ENCODE assay signal across 18 cellular contexts in the genomic region with DNA sequence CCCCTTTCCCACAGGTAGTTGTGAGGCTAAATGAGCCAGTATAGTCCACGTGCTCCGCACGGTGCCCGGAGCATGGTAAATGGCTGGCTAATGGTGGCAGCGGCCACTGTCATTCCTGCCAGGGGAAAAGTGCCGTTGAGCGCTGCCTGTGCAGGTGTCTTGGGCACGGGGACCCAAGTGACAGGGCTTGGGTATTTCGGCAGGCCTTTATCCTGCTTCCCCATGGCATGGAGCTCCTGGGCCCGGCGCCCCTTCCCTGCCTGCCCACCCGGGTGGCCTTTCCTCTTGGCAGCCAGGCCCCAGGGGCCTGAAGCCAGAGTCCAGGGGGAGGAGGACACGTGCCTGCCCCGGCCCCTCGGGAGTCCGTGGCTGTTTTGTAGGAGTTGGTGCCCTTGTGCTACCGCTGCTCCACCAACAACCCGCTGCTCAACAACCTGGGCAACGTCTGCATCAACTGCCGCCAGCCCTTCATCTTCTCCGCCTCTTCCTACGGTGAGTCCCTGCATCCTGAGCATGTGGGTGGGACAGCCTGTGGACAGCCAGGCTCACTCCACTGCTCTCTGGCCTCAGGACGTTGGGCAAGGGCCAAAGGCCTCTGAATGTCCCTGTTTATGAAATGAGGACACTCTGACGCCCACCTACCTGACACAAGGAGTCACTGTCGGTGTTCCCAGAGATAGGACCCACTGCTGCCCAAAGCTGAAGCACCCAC. TPM values are rescaled to one million over a fixed set of nuclear protein-coding genes. Genes with fewer than 3 reads are reported as not detected.
"Had no signal": no experiment of that assay in that cellular context is flagged by ENCODE, and none has a peak within 500 bp of the region (broad histone marks: within the 10 kb centered on the region; RNA-seq: fewer than 3 reads in every experiment).

No MANE protein-coding gene starts in this region.

RNA-seq across cellular contexts. Expression of a gene that starts 13.2 kb away (rescaled TPM):
- total RNA-seq: dermis blood vessel endothelial cell, esophagus mucosa, esophagus squamous epithelium, gastrocnemius medialis, glomerular endothelial cell, heart right ventricle, kidney epithelial cell, left cardiac atrium, left lung, left ventricle myocardium superior, lower leg skin, lower lobe of right lung, lung microvascular endothelial cell, mesenteric fat pad, mucosa of descending colon had no signal
- polyA plus RNA-seq: heart right ventricle, keratinocyte had no signal

RNA-seq across cellular contexts. Expression of a gene that starts 27.7 kb away (rescaled TPM):
- total RNA-seq: dermis blood vessel endothelial cell, dorsolateral prefrontal cortex, esophagus mucosa, esophagus squamous epithelium, gastrocnemius medialis, glomerular endothelial cell, heart right ventricle, kidney epithelial cell, left cardiac atrium, left lung, left ventricle myocardium superior, lower leg skin, lower lobe of right lung, lung microvascular endothelial cell, mesenteric fat pad, mesothelial cell of epicardium, mucosa of descending colon had no signal
- polyA plus RNA-seq: heart right ventricle, keratinocyte had no signal
